11 cellular contexts compared by ENCODE assay signal in genomic region chr15:28989239-28989830, GRCh38.
DNase-seq lines count a peak whose midpoint lies in the region; ATAC-seq, FAIRE-seq and TF ChIP-seq lines count a peak whose summit lies in the region.
"Had no signal": no experiment of that assay in that cellular context is flagged by ENCODE, and none has a peak within 500 bp of the region (broad histone marks: within the 10 kb centered on the region; RNA-seq: fewer than 3 reads in every experiment).

No MANE protein-coding gene starts in this region.

- peaks cover 5% of the 10 kb centered on the region for H3K9me3 Mint-ChIP-seq in astrocyte (ENCODE audit: unreplicated experiment)
- no peaks in the 10 kb centered on the region for H3K9me3 Mint-ChIP-seq in natural killer cell treated with Interleukin-12 subunit alpha and Interleukin-12 subunit beta and Interleukin-15 and Interleukin-18, amount 100 ng/mL, for 72 hours

- ATAC-seq in natural killer cell treated with Interleukin-12 subunit alpha and Interleukin-12 subunit beta and Interleukin-15 and Interleukin-18, amount 100 ng/mL, for 72 hours, result peak in 1 of 2 donors; percentile 31
- ATAC-seq: T-cell had no signal

- peaks cover 1% of the 10 kb centered on the region for H3K36me3 Mint-ChIP-seq in astrocyte (ENCODE audit: low read depth, unreplicated experiment)
- no peaks in the 10 kb centered on the region for H3K36me3 Mint-ChIP-seq in natural killer cell treated with Interleukin-12 subunit alpha and Interleukin-12 subunit beta and Interleukin-15 and Interleukin-18, amount 100 ng/mL, for 72 hours

- 57 to 70% methylated on average over 14 to 15 of the region's 15 CpGs for WGBS in lower leg skin, 2 donors
- WGBS in esophagus squamous epithelium, 2 donors, result 45 to 51% methylated on average over 3 to 14 of the region's 15 CpGs

- DNase-seq in G401 (ENCODE audit: low spot score), result peak; percentile 83
- DNase-seq in NB4 (ENCODE audit: low read depth), result peak; percentile 57
- DNase-seq in astrocyte (ENCODE audit: low read depth), result no peak
- no peak for DNase-seq in natural killer cell treated with Interleukin-12 subunit alpha and Interleukin-12 subunit beta and Interleukin-15 and Interleukin-18, amount 100 ng/mL, for 72 hours (ENCODE audit: low spot score)
- DNase-seq in lower leg skin (ENCODE audit: low spot score in 2 of 2), result no peak
- no peak for DNase-seq in esophagus squamous epithelium (lab: John Stamatoyannopoulos, UW)
- DNase-seq in NCI-H524 treated with DMSO at 0.1 percent for 48 hours (lab: John Stamatoyannopoulos, UW), result no peak
- DNase-seq in frontal cortex (ENCODE audit: low spot score in 2 of 2), result no peak
- DNase-seq: central memory CD4-positive, alpha-beta T cell; T-cell had no signal

- no peaks in the 10 kb centered on the region for H3K36me3 ChIP-seq in astrocyte (ENCODE audit: insufficient read depth, low read length)
- H3K36me3 ChIP-seq in esophagus squamous epithelium, result no peaks in the 10 kb centered on the region

- no peaks in the 10 kb centered on the region for H3K27me3 Mint-ChIP-seq in astrocyte (ENCODE audit: low read depth, unreplicated experiment)
- no peaks in the 10 kb centered on the region for H3K27me3 Mint-ChIP-seq in natural killer cell treated with Interleukin-12 subunit alpha and Interleukin-12 subunit beta and Interleukin-15 and Interleukin-18, amount 100 ng/mL, for 72 hours
- H3K27me3 Mint-ChIP-seq: T-cell had no signal

- H3K9me3 ChIP-seq in astrocyte (ENCODE audit: insufficient read depth, low read depth, low read length) (no peaks in the 10 kb centered on the region), esophagus squamous epithelium (no peaks in the 10 kb centered on the region)

- no peak overlapping the region for H3K4me3 Mint-ChIP-seq in astrocyte (ENCODE audit: unreplicated experiment)
- H3K4me3 Mint-ChIP-seq in natural killer cell treated with Interleukin-12 subunit alpha and Interleukin-12 subunit beta and Interleukin-15 and Interleukin-18, amount 100 ng/mL, for 72 hours, result no peak overlapping the region
- H3K4me3 Mint-ChIP-seq: T-cell had no signal

- H3K27ac ChIP-seq in astrocyte (ENCODE audit: low read depth, low read length) (no peak overlapping the region), esophagus squamous epithelium (peak overlapping the region in 2 of 4 donors; percentile 35 to 55)

- FAIRE-seq in astrocyte (lab: Jason Lieb, UNC) (no peak), frontal cortex (lab: Jason Lieb, UNC) (no peak)

- TF ChIP-seq POLR2A in NB4 (IDR thresholded peaks at IDR 0.05; ENCODE audit: extremely low read depth, insufficient read length) (no peak), lower leg skin (IDR thresholded peaks at IDR 0.05) (no peak), esophagus squamous epithelium (IDR thresholded peaks at IDR 0.05) (no peak)

- H2AFZ ChIP-seq in astrocyte (ENCODE audit: low read depth, low read length), result no peak overlapping the region

- H3K27ac Mint-ChIP-seq in astrocyte (ENCODE audit: unreplicated experiment), result no peak overlapping the region
- peak overlapping the region; percentile 28 to 76 for H3K27ac Mint-ChIP-seq in natural killer cell treated with Interleukin-12 subunit alpha and Interleukin-12 subunit beta and Interleukin-15 and Interleukin-18, amount 100 ng/mL, for 72 hours

- H3K4me1 ChIP-seq in astrocyte (ENCODE audit: insufficient read depth, low read length), result peaks cover 10% of the 10 kb centered on the region
- peaks cover 0 to 13% (median 0%) of the 10 kb centered on the region in 3 donors for H3K4me1 ChIP-seq in esophagus squamous epithelium

- no peak overlapping the region for H3K9ac ChIP-seq in astrocyte (ENCODE audit: low read length)

- no peaks in the 10 kb centered on the region for H4K20me1 ChIP-seq in astrocyte (ENCODE audit: insufficient read depth, low read length)

- H3K27me3 ChIP-seq in astrocyte (ENCODE audit: insufficient read depth, low read length) (no peaks in the 10 kb centered on the region), esophagus squamous epithelium (no peaks in the 10 kb centered on the region)

- peaks cover 27% of the 10 kb centered on the region for H3K4me1 Mint-ChIP-seq in astrocyte (ENCODE audit: low read depth, unreplicated experiment)
- peaks cover 54 to 57% of the 10 kb centered on the region in 2 donors for H3K4me1 Mint-ChIP-seq in natural killer cell treated with Interleukin-12 subunit alpha and Interleukin-12 subunit beta and Interleukin-15 and Interleukin-18, amount 100 ng/mL, for 72 hours (ENCODE audit: low read depth in 2 of 2)

- TF ChIP-seq CTCF in NB4 (IDR thresholded peaks at IDR 0.05; ENCODE audit: low read depth, low read length), result peak; percentile 37
- peak; percentile 30 for TF ChIP-seq CTCF in astrocyte (IDR thresholded peaks at IDR 0.05; ENCODE audit: insufficient read depth, low read depth, low read length)
- TF ChIP-seq CTCF in lower leg skin (IDR thresholded peaks at IDR 0.05), result no peak
- no peak for TF ChIP-seq CTCF in esophagus squamous epithelium (IDR thresholded peaks at IDR 0.05)

- intact Hi-C loops in lower leg skin (cut with DNase I; ENCODE audit: low total_unique reads), result no loop called here
- intact Hi-C loops in esophagus squamous epithelium (cut with DNase I), result no loop called here

- peaks cover 4% of the 10 kb centered on the region for H3K79me2 ChIP-seq in astrocyte (ENCODE audit: insufficient read depth, low read length)

- H3K4me2 ChIP-seq in astrocyte (ENCODE audit: low read length), result no peak overlapping the region

- in situ Hi-C loops in G401 (cut with HindIII; ENCODE audit: low sequenced_read_pairs), result no loop called here

- no peak overlapping the region for H3K4me3 ChIP-seq in NB4 (ENCODE audit: low read depth, low read length)
- H3K4me3 ChIP-seq in astrocyte (ENCODE audit: insufficient read depth, low read depth, low read length), result no peak overlapping the region
- H3K4me3 ChIP-seq in lower leg skin (ENCODE audit: low read depth, poor library complexity, severe bottlenecking), result no peak overlapping the region
- no peak overlapping the region for H3K4me3 ChIP-seq in esophagus squamous epithelium
- H3K4me3 ChIP-seq: lung had no signal

Comparison
In these comparisons a context has a peak if more than half of its experiments do, and no peak if none do; other contexts are left out.
1. DNase-seq: peak in G401 (single experiment) and NB4 (single experiment); none in astrocyte (single experiment), natural killer cell treated with Interleukin-12 subunit alpha and Interleukin-12 subunit beta and Interleukin-15 and Interleukin-18, amount 100 ng/mL, for 72 hours (single experiment), lower leg skin (0 of 2), esophagus squamous epithelium (single experiment), NCI-H524 treated with DMSO at 0.1 percent for 48 hours (single experiment) and frontal cortex (0 of 2).
2. CTCF ChIP-seq: peak in NB4 (single experiment) and astrocyte (single experiment); none in lower leg skin (0 of 3) and esophagus squamous epithelium (0 of 6).